8 cellular contexts compared by ENCODE assay signal in the genomic region with DNA sequence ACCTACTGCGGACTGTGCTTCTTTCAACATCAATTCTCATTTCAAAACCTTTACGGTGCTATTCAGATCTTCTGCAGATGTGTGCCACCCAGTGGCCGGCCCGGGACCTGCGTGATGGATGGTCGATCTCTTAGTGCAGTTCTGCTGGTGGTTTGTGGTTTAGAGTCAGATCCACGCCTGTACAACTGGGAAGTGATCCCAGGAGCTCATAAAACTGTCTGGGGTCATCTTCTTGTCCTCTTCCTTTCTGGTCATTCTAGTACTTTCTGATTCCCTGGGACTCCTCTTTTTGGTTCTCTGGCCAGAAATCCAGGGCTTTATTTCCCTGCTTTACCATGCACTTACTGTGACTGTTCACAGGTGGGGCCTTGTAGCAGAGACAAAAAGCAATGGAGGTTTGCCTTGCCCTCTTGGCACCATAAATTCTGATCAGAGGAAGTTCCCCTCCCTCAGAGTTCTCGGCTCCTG. TPM values are rescaled to one million over a fixed set of nuclear protein-coding genes. Genes with fewer than 3 reads are reported as not detected.
DNase-seq lines count a peak whose midpoint lies in the region; ATAC-seq and TF ChIP-seq lines count a peak whose summit lies in the region.

No MANE protein-coding gene starts in this region.

- WGBS in gastroesophageal sphincter (ENCODE audit: low coverage in 1 of 2), 2 donors, result 4 to 6% methylated on average over 7 to 8 of the region's 8 CpGs
- WGBS in upper lobe of left lung, 2 donors, result 8 to 12% methylated on average over 8 of the region's 8 CpGs

- H3K9me3 ChIP-seq in gastroesophageal sphincter (no peaks in the 10 kb centered on the region), upper lobe of left lung (no peaks in the 10 kb centered on the region)

- H3K27ac ChIP-seq in gastroesophageal sphincter (no peak overlapping the region), upper lobe of left lung (no peak overlapping the region)

- ATAC-seq in GM21825 (IDR thresholded peaks at IDR 0.05; ENCODE audit: unreplicated experiment), result peak; percentile 82
- ATAC-seq in SK-N-SH treated with all-trans-retinoic acid at 6 μM for 48 hours, result peak; percentile 100
- peak; percentile 91 for ATAC-seq in gastroesophageal sphincter
- ATAC-seq in upper lobe of left lung (ENCODE audit: low FRiP score in 2 of 2), result peak; percentile 91 to 97

- in situ Hi-C loops in Caki2 (cut with HindIII; ENCODE audit: low pct_unique_long_range_greater_than_20kb, low sequenced_read_pairs), result no loop called here

- H3K27me3 ChIP-seq in gastroesophageal sphincter (no peaks in the 10 kb centered on the region), upper lobe of left lung (no peaks in the 10 kb centered on the region)

- no peak for TF ChIP-seq POLR2A in gastroesophageal sphincter (IDR thresholded peaks at IDR 0.05)
- no peak for TF ChIP-seq POLR2A in upper lobe of left lung (IDR thresholded peaks at IDR 0.05)

- TF ChIP-seq CTCF in gastroesophageal sphincter (IDR thresholded peaks at IDR 0.05) (peak; percentile 76 to 90 (median 85)), upper lobe of left lung (IDR thresholded peaks at IDR 0.05) (peak; percentile 71 to 87 (median 82))

- H3K4me3 ChIP-seq in gastroesophageal sphincter, result no peak overlapping the region
- no peak overlapping the region for H3K4me3 ChIP-seq in upper lobe of left lung

- DNase-seq in Caki2 (ENCODE audit: low read depth) (peak; percentile 70), NCI-H128 (lab: John Stamatoyannopoulos, UW; ENCODE audit: unreplicated experiment) (peak; percentile 65), pons (ENCODE audit: low spot score) (peak; percentile 86), upper lobe of left lung (peak; percentile 93 to 97)
- peak; percentile 84 for DNase-seq in activated naive CD4-positive, alpha-beta T cell treated with Interleukin-2 at 50 U/mL for 16 hours

- H3K36me3 ChIP-seq in gastroesophageal sphincter (no peaks in the 10 kb centered on the region), upper lobe of left lung (no peaks in the 10 kb centered on the region)

- H3K4me1 ChIP-seq in gastroesophageal sphincter (peaks cover 0 to 2% (median 0%) of the 10 kb centered on the region in 3 donors), upper lobe of left lung (peaks cover 0 to 2% (median 1%) of the 10 kb centered on the region in 4 donors)

- TF ChIP-seq EP300 in gastroesophageal sphincter (IDR thresholded peaks at IDR 0.05), result no peak
- no peak for TF ChIP-seq EP300 in upper lobe of left lung (IDR thresholded peaks at IDR 0.05)

TF ChIP-seq in SK-N-SH treated with all-trans-retinoic acid at 6 μM for 48 hours, 23 proteins besides CTCF, POLR2A, EP300 and RAD21:
- TF ChIP-seq ZNF8 (CRISPR knock-in tag; IDR thresholded peaks at IDR 0.05) (no peak), ARNTL (CRISPR knock-in tag; IDR thresholded peaks at IDR 0.05; ENCODE audit: borderline replicate concordance, low read depth) (no peak), ESRRG (CRISPR knock-in tag; IDR thresholded peaks at IDR 0.05) (no peak)

RNA-seq across cellular contexts. Expression of gene SELENOI, which starts 15.8 kb away (rescaled TPM):
- total RNA-seq in Caki2 (2014; rRNA removed; shearing (Covaris generic); ENCODE audit: low replicate concordance), result 15.3 and 19.0 TPM in 2 replicates
- total RNA-seq in gastroesophageal sphincter (10 to 100 TPM in 1 of 4 donors, 1 to 10 TPM in 3; 7.0 to 10.9 (median 8.7) TPM), upper lobe of left lung (10 to 100 TPM in 5 of 6 donors, 1 to 10 TPM in 1; 6.8 to 21.6 (median 17.2) TPM)

RNA-seq across cellular contexts. Expression of gene ADGRF3, which starts 16.4 kb away (rescaled TPM):
- total RNA-seq in Caki2 (2014; rRNA removed; shearing (Covaris generic); ENCODE audit: low replicate concordance), result 0.23 and 0.68 TPM in 2 replicates
- not detected for total RNA-seq in gastroesophageal sphincter
- 1 to 10 TPM in 1 of 6 donors, under 1 TPM in 4, not detected in 1; 0.15 to 2.1 (median 0.30) TPM for total RNA-seq in upper lobe of left lung
